In genomic region chr2:126849054-126849453, GRCh38 we compare ENCODE assay signal across 31 cellular contexts. TPM values are rescaled to one million over a fixed set of nuclear protein-coding genes. Genes with fewer than 3 reads are reported as not detected.
DNase-seq lines count a peak whose midpoint lies in the region; ATAC-seq, FAIRE-seq and TF ChIP-seq lines count a peak whose summit lies in the region.
"Had no signal": no experiment of that assay in that cellular context is flagged by ENCODE, and none has a peak within 500 bp of the region (broad histone marks: within the 10 kb centered on the region; RNA-seq: fewer than 3 reads in every experiment).

No MANE protein-coding gene starts in this region.

- POLR2A ChIA-PET in HepG2 (lab: Yijun Ruan, JAX): no interaction called here
- POLR2A ChIA-PET in K562 (lab: Yijun Ruan, JAX): no interaction called here

- DNase-seq in HepG2 (ENCODE audit: low spot score) (no peak), right lobe of liver (no peak), K562 (ENCODE audit: extremely low read depth in 1 of 4, low spot score in 3 of 4) (no peak), amygdala (lab: John Stamatoyannopoulos, UW) (no peak)
- DNase-seq: ACHN; BE2C; C1 segment of cervical spinal cord; CD4-positive, alpha-beta memory T cell; CD4-positive, CD25-positive, alpha-beta regulatory T cell; CD8-positive, alpha-beta memory T cell; COR-L47; DMS 273 treated with DMSO at 0.1 percent for 48 hours; DMS153; DMS53; DMS79; DND-41; EL; GDM1 had no signal

- TF ChIP-seq CTCF in HepG2 (CRISPR knock-in tag; IDR thresholded peaks at IDR 0.05): no peak
- TF ChIP-seq CTCF in right lobe of liver (IDR thresholded peaks at IDR 0.05): no peak
- no peak for TF ChIP-seq CTCF in K562 (IDR thresholded peaks at IDR 0.05 in 2 of 3, conservative IDR thresholded peaks at IDR 0.05 in 1 of 3; ENCODE audit: insufficient read depth in 2 of 3, low read depth in 1 of 3, low read length in 3 of 3)
- TF ChIP-seq CTCF in neural cell (IDR thresholded peaks at IDR 0.05; ENCODE audit: poor library complexity, severe bottlenecking): no peak

- H3K9ac ChIP-seq in HepG2 (ENCODE audit: insufficient read depth, low read depth, low read length) (no peak overlapping the region), K562 (ENCODE audit: insufficient read depth in 1 of 2, low read depth in 2 of 2, low read length in 2 of 2) (no peak overlapping the region), neural cell (ENCODE audit: low read length) (no peak overlapping the region)
- H3K9ac ChIP-seq: BLaER1 had no signal

- in situ Hi-C loops in HepG2 (cut with HindIII; ENCODE audit: extremely low pct_ligation_motif_present, low pct_unique_long_range_greater_than_20kb): no loop called here
- in situ Hi-C loops in K562 (cut with MboI): no loop called here

- BruUV-seq in HepG2 (replicated peaks; lab: Mats Ljungman, UMichigan) (no TSS peak), K562 (replicated peaks; lab: Mats Ljungman, UMichigan) (no TSS peak)

- no peak overlapping the region for H2AFZ ChIP-seq in HepG2 (ENCODE audit: low read length)
- H2AFZ ChIP-seq in K562 (ENCODE audit: low read depth, low read length): no peak overlapping the region
- H2AFZ ChIP-seq in neural cell (ENCODE audit: low read depth, low read length): no peak overlapping the region

- H3K4me3 ChIP-seq in HepG2 (replicated peaks in 1 of 3; ENCODE audit: insufficient read depth in 1 of 3, low read depth in 2 of 3, low read length in 3 of 3) (no peak overlapping the region), right lobe of liver (no peak overlapping the region), K562 (no peak overlapping the region), neural cell (ENCODE audit: low read length) (no peak overlapping the region)
- H3K4me3 ChIP-seq: BLaER1, GM12878 had no signal

- CTCF ChIA-PET in HepG2 (lab: Yijun Ruan, JAX; ENCODE audit: low intra/inter-chr PET ratio, low total read pairs) (no interaction called here), K562 (lab: Yijun Ruan, JAX; ENCODE audit: low intra/inter-chr PET ratio) (no interaction called here)

- H4K20me1 ChIP-seq in HepG2 (ENCODE audit: insufficient read depth, low read length) (no peaks in the 10 kb centered on the region), K562 (replicated peaks; ENCODE audit: control insufficient read depth, insufficient read depth, low read length) (no peaks in the 10 kb centered on the region), neural cell (ENCODE audit: insufficient read depth) (no peaks in the 10 kb centered on the region)
- H4K20me1 ChIP-seq: BLaER1 had no signal

- 0% methylated on average over 2 of the region's 2 CpGs for WGBS in HepG2 (ENCODE audit: low lambda C conversion rate)
- 38% methylated on average over 2 of the region's 2 CpGs for WGBS in right lobe of liver (ENCODE audit: insufficient coverage, low coverage, low lambda C conversion rate, missing lambda C conversion rate)
- WGBS in K562 (ENCODE audit: insufficient coverage, low coverage, missing lambda C conversion rate): 0% methylated on average over 2 of the region's 2 CpGs

- H3K9me3 ChIP-seq in HepG2 (ENCODE audit: low read length): no peaks in the 10 kb centered on the region
- no peaks in the 10 kb centered on the region for H3K9me3 ChIP-seq in right lobe of liver
- H3K9me3 ChIP-seq in K562 (replicated peaks; ENCODE audit: control insufficient read depth, insufficient read depth, low read depth, low read length): no peaks in the 10 kb centered on the region
- no peaks in the 10 kb centered on the region for H3K9me3 ChIP-seq in neural cell (ENCODE audit: low read length)
- H3K9me3 ChIP-seq: BE2C, BLaER1 had no signal

- H3K4me1 ChIP-seq in HepG2 (ENCODE audit: insufficient read depth, low read length) (no peaks in the 10 kb centered on the region), right lobe of liver (no peaks in the 10 kb centered on the region), K562 (replicated peaks in 1 of 2; ENCODE audit: control insufficient read depth in 2 of 2, insufficient read depth in 2 of 2, low read length in 2 of 2) (no peaks in the 10 kb centered on the region)
- H3K4me1 ChIP-seq: BE2C, BLaER1 had no signal

- H3K36me3 ChIP-seq in HepG2 (replicated peaks in 1 of 2; ENCODE audit: control insufficient read depth in 1 of 2, insufficient read depth in 2 of 2, low read length in 2 of 2) (no peaks in the 10 kb centered on the region), right lobe of liver (no peaks in the 10 kb centered on the region), K562 (ENCODE audit: control insufficient read depth, insufficient read depth, low read length) (no peaks in the 10 kb centered on the region), neural cell (ENCODE audit: insufficient read depth, low read length) (no peaks in the 10 kb centered on the region)
- H3K36me3 ChIP-seq: BE2C, BLaER1 had no signal

- H3K9me2 ChIP-seq in neural cell (ENCODE audit: insufficient read depth, low read length): no peaks in the 10 kb centered on the region

- H3K79me2 ChIP-seq in HepG2 (ENCODE audit: insufficient read depth, low read length) (no peaks in the 10 kb centered on the region), K562 (ENCODE audit: control insufficient read depth, insufficient read depth, low read length) (no peaks in the 10 kb centered on the region), neural cell (replicated peaks; ENCODE audit: insufficient read depth, low read length) (no peaks in the 10 kb centered on the region)

- FAIRE-seq in HepG2 (lab: Jason Lieb, UNC) (no peak), K562 (lab: Jason Lieb, UNC) (no peak)
- FAIRE-seq: GM12878, GM19239 had no signal

- no peak for TF ChIP-seq EP300 in HepG2 (IDR thresholded peaks at IDR 0.05; ENCODE audit: low read depth in 2 of 2, low read length in 2 of 2)
- TF ChIP-seq EP300 in HepG2 (CRISPR knock-in tag; IDR thresholded peaks at IDR 0.05; ENCODE audit: borderline replicate concordance): no peak
- no peak for TF ChIP-seq EP300 in K562 (IDR thresholded peaks at IDR 0.05; ENCODE audit: low read length)
- TF ChIP-seq EP300 in neural cell (conservative IDR thresholded peaks at IDR 0.05; ENCODE audit: poor library complexity, severe bottlenecking): peak; percentile 65

- no peak overlapping the region for H3K27ac ChIP-seq in HepG2 (ENCODE audit: extremely low read length, insufficient read depth, low read length)
- no peak overlapping the region for H3K27ac ChIP-seq in right lobe of liver
- no peak overlapping the region for H3K27ac ChIP-seq in K562 (ENCODE audit: extremely low read depth, low read depth, low read length)
- H3K27ac ChIP-seq in neural cell (ENCODE audit: low read length): no peak overlapping the region
- H3K27ac ChIP-seq: 22Rv1, BLaER1 had no signal

- intact Hi-C loops in HepG2 (cut with micrococcal nuclease; ENCODE audit: unreplicated experiment): no loop called here
- intact Hi-C loops in right lobe of liver (cut with DNase I): no loop called here
- intact Hi-C loops in K562 (cut with micrococcal nuclease): no loop called here

- H3K9me1 ChIP-seq in K562 (ENCODE audit: control insufficient read depth, insufficient read depth, low read length): no peaks in the 10 kb centered on the region

- H3K27me3 ChIP-seq in HepG2 (ENCODE audit: control insufficient read depth in 1 of 2, insufficient read depth in 2 of 2, low read length in 2 of 2) (peaks cover 0 to 22% of the 10 kb centered on the region in 2 experiments; a peak in 2 of 5 replicates), right lobe of liver (no peaks in the 10 kb centered on the region), K562 (ENCODE audit: control insufficient read depth in 2 of 2, insufficient read depth in 2 of 2, low read length in 2 of 2) (peaks cover 2 to 4% of the 10 kb centered on the region in 2 experiments; a peak in 2 of 5 replicates), neural cell (ENCODE audit: insufficient read depth, low read depth, low read length) (no peaks in the 10 kb centered on the region)
- H3K27me3 ChIP-seq: BE2C, BLaER1 had no signal

- H3F3A ChIP-seq in neural cell (ENCODE audit: insufficient read depth, low read length, poor library complexity, severe bottlenecking): no peaks in the 10 kb centered on the region

- TF ChIP-seq POLR2A in HepG2 (IDR thresholded peaks at IDR 0.05; ENCODE audit: insufficient read depth in 1 of 2, low read depth in 2 of 2, low read length in 2 of 2): no peak
- no peak for TF ChIP-seq POLR2A in right lobe of liver (IDR thresholded peaks at IDR 0.05)
- TF ChIP-seq POLR2A in K562 (conservative IDR thresholded peaks at IDR 0.05): no peak

- H3K4me2 ChIP-seq in HepG2 (ENCODE audit: low read depth, low read length) (no peak overlapping the region), K562 (ENCODE audit: insufficient read depth, low read length) (no peak overlapping the region), neural cell (ENCODE audit: low read length) (no peak overlapping the region)
- H3K4me2 ChIP-seq: BLaER1 had no signal

- no peak for ATAC-seq in HepG2
- ATAC-seq in right lobe of liver: no peak
- ATAC-seq in K562: no peak
- ATAC-seq in HG03097 (IDR thresholded peaks at IDR 0.05; ENCODE audit: low FRiP score, unreplicated experiment): no peak
- no peak for ATAC-seq in HG02884 (IDR thresholded peaks at IDR 0.05; ENCODE audit: unreplicated experiment)
- ATAC-seq: GM12878 had no signal

- TF ChIP-seq RAD21 in HepG2 (CRISPR knock-in tag; IDR thresholded peaks at IDR 0.05): no peak
- TF ChIP-seq RAD21 in K562 (CRISPR knock-in tag; conservative IDR thresholded peaks at IDR 0.05 in 1 of 2, IDR thresholded peaks at IDR 0.05 in 1 of 2): no peak
- TF ChIP-seq RAD21 in neural cell (conservative IDR thresholded peaks at IDR 0.05): no peak

RNA-seq across cellular contexts. Expression of gene TEX51, which starts 49.6 kb away (rescaled TPM):
- total RNA-seq in HepG2 (2016; rRNA removed; fragmentation: Illumina TruSeq; extraction: Trizol) (not detected in 2 replicates), right lobe of liver (under 1 TPM in 1 of 6 experiments, not detected in 5; 0.66 TPM), K562 (2014; rRNA removed) (not detected in 2 replicates), K562 (2014; rRNA removed; fragmentation: Illumina TruSeq; extraction: Trizol) (not detected in 2 replicates), K562 (2015; rRNA removed; fragmentation: Illumina TruSeq; extraction: Trizol) (not detected in 2 replicates), K562 (2021) (not detected in 2 replicates)
- total RNA-seq in HepG2 (2016; cell fraction: cytosol; rRNA removed; fragmentation: Illumina TruSeq; extraction: Trizol; ENCODE audit: low read depth): not detected in 2 replicates
- total RNA-seq in HepG2 (2016; cell fraction: insoluble cytoplasmic fraction; rRNA removed; fragmentation: Illumina TruSeq; extraction: Trizol): not detected in 2 replicates
- not detected in 2 replicates for total RNA-seq in HepG2 (2016; cell fraction: membrane; rRNA removed; fragmentation: Illumina TruSeq; extraction: Trizol)
- not detected in 2 replicates for total RNA-seq in HepG2 (2016; cell fraction: nucleus; rRNA removed; fragmentation: Illumina TruSeq; extraction: Trizol)
- polyA plus RNA-seq in HepG2 (2011; rRNA removed) (not detected in 2 replicates), K562 (2011; rRNA removed) (not detected in 2 replicates), K562 (2014; fragmentation: Illumina TruSeq; extraction: Trizol) (not detected in 2 replicates), K562 (2014; fragmentation: Nextera tagmentation; extraction: Ambion mirVana) (not detected), K562 (2014; rRNA removed) (not detected in 2 replicates), neural cell (not detected in 2 replicates)
- not detected in 2 replicates for polyA plus RNA-seq in HepG2 (2011; cell fraction: cytosol; rRNA removed)
- polyA plus RNA-seq in HepG2 (2011; cell fraction: nucleus; rRNA removed): not detected in 2 replicates
- not detected in 2 replicates for polyA plus RNA-seq in HepG2 (2012)
- not detected in 2 replicates for polyA plus RNA-seq in HepG2 (2016; cell fraction: cytosol; fragmentation: Illumina TruSeq; extraction: Trizol; ENCODE audit: low read depth)
- not detected in 2 replicates for polyA plus RNA-seq in HepG2 (2016; cell fraction: insoluble cytoplasmic fraction; fragmentation: Illumina TruSeq; extraction: Trizol; ENCODE audit: low read depth)
- not detected in 2 replicates for polyA plus RNA-seq in HepG2 (2016; cell fraction: membrane; fragmentation: Illumina TruSeq; extraction: Trizol; ENCODE audit: low read depth)
- not detected in 2 replicates for polyA plus RNA-seq in HepG2 (2016; cell fraction: nucleus; fragmentation: Illumina TruSeq; extraction: Trizol; ENCODE audit: insufficient read depth, low read depth)
- not detected in 2 replicates for polyA minus RNA-seq in HepG2 (2011; rRNA and poly(A)+ RNA removed; ENCODE audit: low replicate concordance)
- not detected in 2 replicates for polyA minus RNA-seq in HepG2 (2011; cell fraction: cytosol; rRNA and poly(A)+ RNA removed)
- polyA minus RNA-seq in HepG2 (2011; cell fraction: nucleus; rRNA and poly(A)+ RNA removed): not detected in 2 replicates
- not detected in 2 replicates for total RNA-seq in K562 (2011; cell fraction: chromatin; rRNA removed; ENCODE audit: low replicate concordance)
- not detected in 2 replicates for total RNA-seq in K562 (2011; cell fraction: nucleolus; rRNA removed)
- total RNA-seq in K562 (2011; cell fraction: nucleoplasm; rRNA removed): not detected in 2 replicates
- polyA plus RNA-seq in K562 (2011; cell fraction: cytosol; rRNA removed): not detected in 2 replicates
- polyA plus RNA-seq in K562 (2011; cell fraction: nucleus; rRNA removed): not detected in 2 replicates
- not detected in 2 replicates for polyA plus RNA-seq in K562 (2012)
- not detected in 2 replicates for polyA minus RNA-seq in K562 (2011; rRNA and poly(A)+ RNA removed)
- polyA minus RNA-seq in K562 (2011; cell fraction: cytosol; rRNA and poly(A)+ RNA removed): not detected in 2 replicates
- not detected in 2 replicates for polyA minus RNA-seq in K562 (2011; cell fraction: nucleus; rRNA and poly(A)+ RNA removed)
- polyA minus RNA-seq in neural cell: not detected in 2 replicates
- total RNA-seq: A172; A673; CD4-positive, alpha-beta memory T cell; CD4-positive, CD25-positive, alpha-beta regulatory T cell; CD8-positive, alpha-beta memory T cell; Daoy; G401; GM12878 had no signal
- polyA plus RNA-seq: AG04450; CD14-positive monocyte; CD4-positive, alpha-beta memory T cell; CD4-positive, CD25-positive, alpha-beta regulatory T cell; CD8-positive, alpha-beta memory T cell; GM12878 had no signal

Comparison
In these comparisons a context has a peak if more than half of its experiments do, and no peak if none do; other contexts are left out.
1. Of the 241 proteins assayed by ChIP-seq in both HepG2 and K562: peak only in HepG2: none; only in K562: MAFG; in both: MAFF and MAFK; in neither: 238.